Comparison of ENCODE assay signal across 12 cellular contexts in the genomic region with DNA sequence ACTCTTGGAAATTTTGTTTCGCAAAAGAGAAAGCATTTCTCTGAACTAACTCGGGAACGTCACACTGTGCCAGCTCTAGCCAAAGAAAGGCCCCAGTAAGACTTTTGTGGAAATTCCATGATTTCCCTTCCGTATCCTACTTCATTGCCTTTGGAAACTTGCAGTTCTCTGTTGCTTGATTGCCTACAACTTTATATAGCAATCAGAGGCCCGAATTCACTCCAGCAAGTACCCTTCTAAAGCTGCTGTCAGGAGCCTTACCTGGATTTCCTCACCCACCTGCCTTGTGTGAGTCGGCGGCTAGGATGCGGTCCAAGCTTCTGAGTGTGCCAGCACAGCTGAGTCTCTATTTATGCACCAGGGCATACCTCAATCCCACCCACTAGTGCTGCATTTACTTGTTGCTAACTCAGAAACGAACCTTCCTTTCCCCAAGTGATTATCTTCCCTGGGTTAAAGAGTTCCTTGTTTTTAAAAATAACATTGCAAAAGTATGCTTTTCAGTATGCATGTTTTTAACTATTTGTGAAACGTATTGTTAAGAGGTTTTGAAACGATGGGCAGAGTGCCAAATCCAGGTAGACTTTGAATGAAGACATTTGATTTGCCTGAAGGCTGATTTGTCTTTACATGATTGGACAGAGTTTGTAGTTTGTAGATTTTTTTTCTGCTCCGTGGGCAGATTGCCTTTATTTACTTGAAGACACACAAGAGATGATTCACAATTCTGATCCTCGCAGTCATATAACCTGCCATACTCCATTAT. TPM values are rescaled to one million over a fixed set of nuclear protein-coding genes. Genes with fewer than 3 reads are reported as not detected.
A peak's percentile ranks its signal among the peaks of the same experiment; 100 is the strongest.
DNase-seq lines count a peak whose midpoint lies in the region; ATAC-seq and TF ChIP-seq lines count a peak whose summit lies in the region.
"Had no signal": no experiment of that assay in that cellular context is flagged by ENCODE, and none has a peak within 500 bp of the region (broad histone marks: within the 10 kb centered on the region; RNA-seq: fewer than 3 reads in every experiment).

Gene AGR2 (minus strand): TSS at position 326 of the 766 bp plus-strand sequence. CDS start 3,203 bp downstream, outside the sequence.

- H2AFZ ChIP-seq in OCI-LY1 (ENCODE audit: low read length): no peak within 1 kb of the TSS

- peak within 1 kb of the TSS; percentile 12; the same call in 1 of the 2 replicates for H3K4me2 ChIP-seq in OCI-LY1 (ENCODE audit: low read length)

- no peaks in the 10 kb centered on the region for H3F3A ChIP-seq in OCI-LY1 (ENCODE audit: insufficient read depth, low read length)

- peak; percentile 48 for DNase-seq in HuH-7 (ENCODE audit: low spot score)
- DNase-seq in esophagus squamous epithelium (lab: John Stamatoyannopoulos, UW): no peak
- DNase-seq in NAMALWA (ENCODE audit: low spot score): no peak
- no peak for DNase-seq in WERI-Rb-1
- DNase-seq in NCI-H2227 treated with DMSO at 0.1 percent for 48 hours (lab: John Stamatoyannopoulos, UW): no peak
- DNase-seq: activated T-cell treated with anti-CD3 and anti-CD28 coated beads, Interleukin-2, amount 50 U/mL, for 1 hour; aorta; hypothalamus had no signal

- no peak within 1 kb of the TSS for H3K27ac ChIP-seq in OCI-LY1 (ENCODE audit: low read depth, low read length, poor library complexity, severe bottlenecking)
- peak within 1 kb of the TSS in 3 of 4 donors; percentile 23 to 68 (median 29) for H3K27ac ChIP-seq in esophagus squamous epithelium
- no peak within 1 kb of the TSS for H3K27ac ChIP-seq in rectal smooth muscle tissue (ENCODE audit: low read depth, low read length)
- H3K27ac ChIP-seq in WERI-Rb-1: no peak within 1 kb of the TSS

- no peak for ATAC-seq in HG02970 (IDR thresholded peaks at IDR 0.05; ENCODE audit: low FRiP score, unreplicated experiment)

- H3K9me2 ChIP-seq in OCI-LY1 (ENCODE audit: low read depth, low read length): no peaks in the 10 kb centered on the region

- TF ChIP-seq POLR2A in esophagus squamous epithelium (IDR thresholded peaks at IDR 0.05): no peak

- TF ChIP-seq CTCF in OCI-LY1 (IDR thresholded peaks at IDR 0.05; ENCODE audit: low read length) (no peak), esophagus squamous epithelium (IDR thresholded peaks at IDR 0.05) (no peak), WERI-Rb-1 (IDR thresholded peaks at IDR 0.05; ENCODE audit: low read depth, low read length) (no peak)

- H3K4me1 ChIP-seq in OCI-LY1 (ENCODE audit: insufficient read depth, low read length, severe bottlenecking) (peaks cover 41% of the 10 kb centered on the region), esophagus squamous epithelium (peaks cover 0 to 26% (median 0%) of the 10 kb centered on the region in 3 donors), rectal smooth muscle tissue (ENCODE audit: control insufficient read depth, insufficient read depth, low read length) (no peaks in the 10 kb centered on the region)

- H3K79me2 ChIP-seq in OCI-LY1 (ENCODE audit: insufficient read depth, low read length): no peaks in the 10 kb centered on the region

- intact Hi-C loops in esophagus squamous epithelium (cut with DNase I): no loop called here

- H3K27me3 ChIP-seq in OCI-LY1 (ENCODE audit: insufficient read depth, low read length): no peaks in the 10 kb centered on the region
- H3K27me3 ChIP-seq in esophagus squamous epithelium: no peaks in the 10 kb centered on the region
- no peaks in the 10 kb centered on the region for H3K27me3 ChIP-seq in rectal smooth muscle tissue (ENCODE audit: control insufficient read depth, insufficient read depth, low read length)
- H3K27me3 ChIP-seq in WERI-Rb-1 (ENCODE audit: insufficient read depth, low read depth, severe bottlenecking): no peaks in the 10 kb centered on the region

- no peaks in the 10 kb centered on the region for H4K20me1 ChIP-seq in OCI-LY1 (ENCODE audit: insufficient read depth, low read length)

- H3K9ac ChIP-seq in OCI-LY1 (ENCODE audit: low read length) (no peak within 1 kb of the TSS; the same call in 1 of the 2 replicates), rectal smooth muscle tissue (ENCODE audit: low read length) (no peak within 1 kb of the TSS)

- peak within 1 kb of the TSS; percentile 28 for H3K4me3 ChIP-seq in OCI-LY1 (ENCODE audit: low read depth, low read length, poor library complexity, severe bottlenecking)
- peak within 1 kb of the TSS in 2 of 4 donors; percentile 4 to 36 for H3K4me3 ChIP-seq in esophagus squamous epithelium
- H3K4me3 ChIP-seq in rectal smooth muscle tissue (ENCODE audit: low read length): peak within 1 kb of the TSS; percentile 14
- no peak within 1 kb of the TSS for H3K4me3 ChIP-seq in WERI-Rb-1 (ENCODE audit: low read depth, low read length)

- WGBS in esophagus squamous epithelium, 2 donors: 36 to 53% methylated on average over 13 of the region's 13 CpGs

- H3K36me3 ChIP-seq in OCI-LY1 (ENCODE audit: insufficient read depth, low read length) (no peaks in the 10 kb centered on the region), esophagus squamous epithelium (no peaks in the 10 kb centered on the region), rectal smooth muscle tissue (ENCODE audit: control insufficient read depth, insufficient read depth, low read length) (no peaks in the 10 kb centered on the region), WERI-Rb-1 (no peaks in the 10 kb centered on the region)

- H3K9me3 ChIP-seq in OCI-LY1 (ENCODE audit: low read length) (no peaks in the 10 kb centered on the region), esophagus squamous epithelium (no peaks in the 10 kb centered on the region), WERI-Rb-1 (ENCODE audit: severe bottlenecking) (no peaks in the 10 kb centered on the region)

RNA-seq across cellular contexts. Expression of gene AGR2, which starts in this region (rescaled TPM):
- 10 to 100 TPM in 1 of 4 donors, 1 to 10 TPM in 3; 1.6 to 12.4 (median 3.9) TPM for total RNA-seq in esophagus squamous epithelium
- total RNA-seq: aorta, OCI-LY7 had no signal

Comparison
In these comparisons a context has a peak if more than half of its experiments do, and no peak if none do; other contexts are left out.
1. H3K27ac ChIP-seq: peak in esophagus squamous epithelium (3 of 4); none in OCI-LY1 (single experiment), rectal smooth muscle tissue (single experiment) and WERI-Rb-1 (single experiment).